13 cellular contexts compared by ENCODE assay signal in the genomic region with DNA sequence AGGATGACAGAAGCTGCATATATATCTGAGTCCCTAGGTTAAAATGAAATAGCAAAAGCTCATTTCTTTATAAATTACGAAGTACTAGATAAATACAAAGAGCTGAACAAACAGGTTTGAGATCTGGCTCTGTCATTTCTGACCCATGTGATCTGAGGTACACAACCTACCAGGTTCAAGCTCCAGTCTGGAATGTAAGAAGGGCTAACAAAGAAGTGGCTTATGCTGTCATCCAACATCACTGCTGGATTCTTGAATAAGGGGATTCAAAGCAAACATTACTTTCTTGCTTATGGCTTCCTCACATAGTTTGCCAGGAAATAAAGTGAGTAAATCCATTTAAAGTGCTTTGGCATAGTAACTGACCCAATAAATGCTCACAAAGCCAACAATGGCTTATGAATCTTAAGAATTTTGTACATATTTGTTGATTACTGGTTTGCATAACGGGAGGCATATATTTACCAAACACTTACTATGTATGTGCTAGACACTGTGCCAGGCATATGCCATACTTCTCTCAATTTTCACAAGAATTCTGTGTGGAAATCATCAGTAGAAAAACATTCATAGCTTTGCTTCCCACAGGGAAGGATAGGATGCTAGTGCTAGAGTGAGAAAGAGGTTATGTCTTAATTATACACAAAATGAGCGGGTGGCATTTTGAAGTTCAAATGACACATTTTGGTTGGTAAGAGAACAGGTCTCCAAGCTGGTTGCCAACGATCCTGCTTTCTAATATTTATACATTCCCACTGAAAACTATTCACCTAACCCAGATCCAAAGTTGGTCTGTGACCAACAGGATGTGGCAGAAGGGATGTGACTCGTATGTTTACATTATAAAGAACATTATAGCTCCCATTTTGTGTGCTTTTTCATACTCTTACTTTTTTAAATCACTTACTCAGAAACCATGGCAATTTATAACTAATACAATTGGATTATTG. TPM values are rescaled to one million over a fixed set of nuclear protein-coding genes. Genes with fewer than 3 reads are reported as not detected.
DNase-seq lines count a peak whose midpoint lies in the region; ATAC-seq and TF ChIP-seq lines count a peak whose summit lies in the region.
"Had no signal": no experiment of that assay in that cellular context is flagged by ENCODE, and none has a peak within 500 bp of the region (broad histone marks: within the 10 kb centered on the region; RNA-seq: fewer than 3 reads in every experiment).

No MANE protein-coding gene starts in this region.

- no peaks in the 10 kb centered on the region for H3K27me3 ChIP-seq in SK-N-SH (ENCODE audit: insufficient read depth)
- no peaks in the 10 kb centered on the region for H3K27me3 ChIP-seq in PC-3 (ENCODE audit: low read length)
- no peaks in the 10 kb centered on the region for H3K27me3 ChIP-seq in skeletal muscle satellite cell (ENCODE audit: control insufficient read depth, insufficient read depth, low read length)
- H3K27me3 ChIP-seq in Karpas-422 (ENCODE audit: low read length), result no peaks in the 10 kb centered on the region
- H3K27me3 ChIP-seq: tibial artery had no signal

- TF ChIP-seq CTCF in SK-N-SH (IDR thresholded peaks at IDR 0.05), result no peak
- no peak for TF ChIP-seq CTCF in PC-3 (conservative IDR thresholded peaks at IDR 0.05; ENCODE audit: low read depth, low read length)

- WGBS in SK-N-SH (ENCODE audit: low lambda C conversion rate), result 73% methylated on average over 5 of the region's 5 CpGs

- H4K20me1 ChIP-seq in SK-N-SH (ENCODE audit: insufficient read depth) (peaks cover 10% of the 10 kb centered on the region), PC-3 (ENCODE audit: low read length) (0 out of 2 replicates have a peak, but pooled peaks cover 4% of the 10 kb centered on the region), Karpas-422 (ENCODE audit: insufficient read depth, low read depth, low read length) (no peaks in the 10 kb centered on the region)

- no peak for TF ChIP-seq EP300 in SK-N-SH (IDR thresholded peaks at IDR 0.05; ENCODE audit: borderline replicate concordance in 1 of 2, low read depth in 1 of 2, low read length in 1 of 2)

- H3K4me2 ChIP-seq in SK-N-SH (no peak overlapping the region), PC-3 (ENCODE audit: low read length) (peak overlapping the region; percentile 68), skeletal muscle satellite cell (ENCODE audit: low read length) (peak overlapping the region; percentile 16), Karpas-422 (ENCODE audit: low read depth, low read length, poor library complexity, severe bottlenecking) (no peak overlapping the region)

- POLR2A ChIA-PET in SK-N-SH (lab: Yijun Ruan, JAX) (interaction anchor here (1.2 kb wide), 1 partner anchor 8 kb away, joined by 3 read pairs; no protein-coding TSS in a partner anchor), PC-3 (lab: Charles Lee; ENCODE audit: unreplicated experiment) (interaction anchor here (0.5 to 1.4 kb wide), 5 partner anchors 10 to 1973 kb away, joined by 4 to 18 read pairs (median 6); no protein-coding TSS in a partner anchor)

- BruUV-seq in PC-3 (replicated peaks; lab: Mats Ljungman, UMichigan), result no TSS peak

- H3K9me2 ChIP-seq in SK-N-SH (no peaks in the 10 kb centered on the region), PC-3 (replicated peaks; ENCODE audit: low read length) (no peaks in the 10 kb centered on the region), Karpas-422 (replicated peaks; ENCODE audit: insufficient read depth, low read length) (no peaks in the 10 kb centered on the region)

- peaks cover 10% of the 10 kb centered on the region; the same call in 1 of the 2 replicates for H3K79me2 ChIP-seq in SK-N-SH (ENCODE audit: insufficient read depth)
- no peaks in the 10 kb centered on the region for H3K79me2 ChIP-seq in PC-3 (ENCODE audit: low read length)
- H3K79me2 ChIP-seq in Karpas-422 (ENCODE audit: low read length), result peaks cover 20% of the 10 kb centered on the region

- TF ChIP-seq RAD21 in SK-N-SH (IDR thresholded peaks at IDR 0.05; ENCODE audit: low read length), result no peak

- no peak for ATAC-seq in SK-N-SH treated with all-trans-retinoic acid at 6 μM for 48 hours
- ATAC-seq in PC-3, result peak; percentile 71
- no peak for ATAC-seq in GM21723 (IDR thresholded peaks at IDR 0.05; ENCODE audit: unreplicated experiment)
- no peak for ATAC-seq in HG02973 (IDR thresholded peaks at IDR 0.05; ENCODE audit: unreplicated experiment)

- H3K4me3 ChIP-seq in SK-N-SH (ENCODE audit: low read depth in 2 of 2, low read length in 1 of 2), result no peak overlapping the region
- H3K4me3 ChIP-seq in PC-3 (ENCODE audit: low read length), result peak overlapping the region; percentile 29; the same call in 1 of the 2 replicates
- H3K4me3 ChIP-seq in skeletal muscle satellite cell (ENCODE audit: low read length), result no peak overlapping the region
- H3K4me3 ChIP-seq in Karpas-422 (ENCODE audit: low read length), result no peak overlapping the region
- H3K4me3 ChIP-seq: tibial artery had no signal

- DNase-seq in SK-N-SH (no peak), PC-3 (peak; percentile 83), dermis microvascular lymphatic vessel endothelial cell (ENCODE audit: low read depth in 2 of 2) (peak; percentile 59 to 74), Karpas-422 (no peak)
- DNase-seq: activated gamma-delta T cell; CD4-positive, alpha-beta memory T cell; central memory CD4-positive, alpha-beta T cell; kidney; tibial artery had no signal

- no peaks in the 10 kb centered on the region for H3K9me3 ChIP-seq in SK-N-SH
- H3K9me3 ChIP-seq in PC-3 (ENCODE audit: low read length), result no peaks in the 10 kb centered on the region
- H3K9me3 ChIP-seq in skeletal muscle satellite cell (replicated peaks; ENCODE audit: low read length), result no peaks in the 10 kb centered on the region
- no peaks in the 10 kb centered on the region for H3K9me3 ChIP-seq in Karpas-422 (ENCODE audit: low read length)
- H3K9me3 ChIP-seq: tibial artery had no signal

- H3K36me3 ChIP-seq in SK-N-SH (replicated peaks in 1 of 2; ENCODE audit: control insufficient read depth in 1 of 2, insufficient read depth in 2 of 2, low read length in 1 of 2) (peaks cover 50 to 69% of the 10 kb centered on the region in 2 experiments), PC-3 (ENCODE audit: low read depth, low read length) (peaks cover 38% of the 10 kb centered on the region), skeletal muscle satellite cell (ENCODE audit: insufficient read depth, low read length) (peaks cover 46% of the 10 kb centered on the region), Karpas-422 (ENCODE audit: insufficient read depth, low read length) (peaks cover 50% of the 10 kb centered on the region)

- intact Hi-C loops in PC-3 (cut with micrococcal nuclease), result loop anchor here (1.0 kb wide), 2 partner anchors 10 to 95 kb away; no protein-coding TSS in a partner anchor

- H3K4me1 ChIP-seq in SK-N-SH (ENCODE audit: control insufficient read depth in 1 of 2, insufficient read depth in 2 of 2, low read depth in 1 of 2, low read length in 1 of 2) (peaks cover 0 to 5% of the 10 kb centered on the region in 2 experiments; a peak in 1 of 4 replicates), PC-3 (ENCODE audit: insufficient read depth, low read length) (peaks cover 38% of the 10 kb centered on the region), skeletal muscle satellite cell (ENCODE audit: control insufficient read depth, insufficient read depth, low read length) (peaks cover 23% of the 10 kb centered on the region), Karpas-422 (ENCODE audit: low read length) (peaks cover 44% of the 10 kb centered on the region)

- H3K9ac ChIP-seq in SK-N-SH (no peak overlapping the region), PC-3 (ENCODE audit: low read length) (peak overlapping the region; percentile 56), skeletal muscle satellite cell (ENCODE audit: low read depth, low read length) (no peak overlapping the region), Karpas-422 (ENCODE audit: low read length) (no peak overlapping the region)

- H3K27ac ChIP-seq in SK-N-SH (ENCODE audit: low read depth in 2 of 2, low read length in 1 of 2) (peak overlapping the region in 1 of 2 experiments; percentile 55; a peak in 2 of 4 replicates), PC-3 (ENCODE audit: low read length) (peak overlapping the region; percentile 92), Karpas-422 (ENCODE audit: low read length) (no peak overlapping the region)
- H3K27ac ChIP-seq: tibial artery had no signal

- H2AFZ ChIP-seq in SK-N-SH (ENCODE audit: low read depth) (no peak overlapping the region), PC-3 (ENCODE audit: low read length) (no peak overlapping the region), Karpas-422 (ENCODE audit: low read length) (no peak overlapping the region)

- peaks cover 9% of the 10 kb centered on the region for H3F3A ChIP-seq in SK-N-SH (replicated peaks; ENCODE audit: insufficient read depth)
- H3F3A ChIP-seq in PC-3 (ENCODE audit: low read length, unreplicated experiment), result peaks cover 6% of the 10 kb centered on the region

- CTCF ChIA-PET in SK-N-SH (lab: Yijun Ruan, JAX) (interaction anchor here (0.7 to 1.5 kb wide), 4 partner anchors 11 to 177 kb away, joined by 3 to 4 read pairs (median 3); no protein-coding TSS in a partner anchor), PC-3 (lab: Charles Lee) (interaction anchor here (0.5 to 0.7 kb wide), 4 partner anchors 10 to 171 kb away, joined by 3 to 5 read pairs (median 3); no protein-coding TSS in a partner anchor)

TF ChIP-seq in SK-N-SH, 30 proteins besides CTCF, POLR2A, EP300 and RAD21:
- no peak for TF ChIP-seq SMC3 (IDR thresholded peaks at IDR 0.05; ENCODE audit: low read depth, low read length)
- TF ChIP-seq FOSL2 (IDR thresholded peaks at IDR 0.05; ENCODE audit: borderline replicate concordance, low read depth), result 0 out of 2 replicates have a peak, but pooled peaks have one; percentile 2
TF ChIP-seq in SK-N-SH: peak in this region for 1.

RNA-seq across cellular contexts. Expression of a gene that starts 38.7 kb away (rescaled TPM):
- 0.36 and 0.58 TPM in 2 replicates for polyA plus RNA-seq in SK-N-SH (2012; rRNA removed)
- 0.39 and 0.50 TPM in 2 replicates for polyA plus RNA-seq in SK-N-SH (2012; cell fraction: cytosol; rRNA removed)
- 0.32 and 0.46 TPM in 2 replicates for polyA plus RNA-seq in SK-N-SH (2012; cell fraction: nucleus; rRNA removed)
- total RNA-seq in PC-3 (2014; rRNA removed), result 0.66 and 1.2 TPM in 2 replicates
- 0.26 and 0.38 TPM in 2 replicates for total RNA-seq in dermis microvascular lymphatic vessel endothelial cell
- 0.22 and 0.25 TPM in 2 replicates for total RNA-seq in skeletal muscle satellite cell (2012; rRNA removed)
- total RNA-seq in Karpas-422 (2014; rRNA removed; shearing (Covaris generic); ENCODE audit: low replicate concordance), result 0.04 and 1.5 TPM in 2 replicates
- polyA plus RNA-seq: CD4-positive, alpha-beta memory T cell had no signal

Comparison
In these comparisons a context has a peak if more than half of its experiments do, and no peak if none do; other contexts are left out.
1. DNase-seq: peak in PC-3 (single experiment) and dermis microvascular lymphatic vessel endothelial cell (2 of 2); none in SK-N-SH (single experiment) and Karpas-422 (single experiment).
2. H3K4me2 ChIP-seq: peak in PC-3 (single experiment) and skeletal muscle satellite cell (single experiment); none in SK-N-SH (single experiment) and Karpas-422 (single experiment).